Comparison of ENCODE assay signal across 25 cellular contexts in genomic region chr6:43801489-43802181, GRCh38. TPM values are rescaled to one million over a fixed set of nuclear protein-coding genes. Genes with fewer than 3 reads are reported as not detected.
DNase-seq lines count a peak whose midpoint lies in the region; ATAC-seq and TF ChIP-seq lines count a peak whose summit lies in the region.
"Had no signal": no experiment of that assay in that cellular context is flagged by ENCODE, and none has a peak within 500 bp of the region (broad histone marks: within the 10 kb centered on the region; RNA-seq: fewer than 3 reads in every experiment).

No MANE protein-coding gene starts in this region.

- H3K9ac ChIP-seq in BLaER1 treated with 17β-estradiol and CSF1 and Interleukin-3, amounts not matched to agents 10 nM and 100 nM: no peak overlapping the region; a peak in 1 of 22 replicates

- H3K36me3 ChIP-seq in BLaER1 treated with 17β-estradiol and CSF1 and Interleukin-3, amounts not matched to agents 10 nM and 100 nM: no peaks in the 10 kb centered on the region
- H3K36me3 ChIP-seq in gastroesophageal sphincter: no peaks in the 10 kb centered on the region

- H3K4me2 ChIP-seq in BLaER1 treated with 17β-estradiol and CSF1 and Interleukin-3, amounts not matched to agents 10 nM and 100 nM: peak overlapping the region in 8 of 11 experiments; percentile 3 to 95 (median 90); a peak in 12 of 22 replicates
- H3K4me2 ChIP-seq: PC-9 had no signal

- H4K20me1 ChIP-seq in BLaER1 treated with 17β-estradiol and CSF1 and Interleukin-3, amounts not matched to agents 10 nM and 100 nM: no peaks in the 10 kb centered on the region

- H3K27me3 ChIP-seq in BLaER1 treated with 17β-estradiol and CSF1 and Interleukin-3, amounts not matched to agents 10 nM and 100 nM: no peaks in the 10 kb centered on the region
- H3K27me3 ChIP-seq in gastroesophageal sphincter: no peaks in the 10 kb centered on the region

- H3K9me3 ChIP-seq in BLaER1 treated with 17β-estradiol and CSF1 and Interleukin-3, amounts not matched to agents 10 nM and 100 nM (replicated peaks in 1 of 11): no peaks in the 10 kb centered on the region
- H3K9me3 ChIP-seq in gastroesophageal sphincter: no peaks in the 10 kb centered on the region

- 76 to 79% methylated on average over 6 to 12 of the region's 16 CpGs for WGBS in gastroesophageal sphincter (ENCODE audit: low coverage in 1 of 2), 2 donors

- TF ChIP-seq POLR2A in gastroesophageal sphincter (IDR thresholded peaks at IDR 0.05): no peak

- ATAC-seq in gastroesophageal sphincter (peak; percentile 31), omental fat pad (ENCODE audit: low FRiP score) (peak; percentile 71), GM18520 (IDR thresholded peaks at IDR 0.05; ENCODE audit: unreplicated experiment) (no peak)
- ATAC-seq: natural killer cell had no signal

- no peak for TF ChIP-seq EP300 in gastroesophageal sphincter (IDR thresholded peaks at IDR 0.05)

- no peak for TF ChIP-seq CTCF in gastroesophageal sphincter (IDR thresholded peaks at IDR 0.05)
- no peak for TF ChIP-seq CTCF in omental fat pad (IDR thresholded peaks at IDR 0.05)

- peaks cover 4% of the 10 kb centered on the region for H3K4me1 Mint-ChIP-seq in activated naive CD8-positive, alpha-beta T cell treated with anti-CD3 and anti-CD28 coated beads for 36 hours

- H3K36me3 Mint-ChIP-seq in activated naive CD8-positive, alpha-beta T cell treated with anti-CD3 and anti-CD28 coated beads for 36 hours: no peaks in the 10 kb centered on the region
- H3K36me3 Mint-ChIP-seq: natural killer cell, WTC11 had no signal

- peak overlapping the region in 7 of 11 experiments; percentile 24 to 91 (median 84); a peak in 11 of 22 replicates for H3K27ac ChIP-seq in BLaER1 treated with 17β-estradiol and CSF1 and Interleukin-3, amounts not matched to agents 10 nM and 100 nM
- H3K27ac ChIP-seq in gastroesophageal sphincter: no peak overlapping the region
- H3K27ac ChIP-seq: epithelial cell of prostate, PC-9, skin epidermis had no signal

- DNase-seq in NOMO-1 treated with DMSO at 0.1 percent for 48 hours (lab: John Stamatoyannopoulos, UW; ENCODE audit: unreplicated experiment) (peak; percentile 71), omental fat pad (ENCODE audit: low spot score) (no peak), NCI-H82 treated with DMSO at 0.1 percent for 48 hours (lab: John Stamatoyannopoulos, UW; ENCODE audit: unreplicated experiment) (no peak)
- no peak for DNase-seq in activated naive CD8-positive, alpha-beta T cell treated with anti-CD3 and anti-CD28 coated beads for 36 hours
- no peak for DNase-seq in central memory CD4-positive, alpha-beta T cell
- DNase-seq: activated CD4-positive, alpha-beta memory T cell treated with anti-CD3 and anti-CD28 coated beads, Interleukin-2, amount 10 ng/mL, durations not matched to agents 7 days and 5 days; activated naive CD4-positive, alpha-beta T cell; foreskin melanocyte; kidney; mesendoderm; natural killer cell; NCI-H1436; NCI-H2171 treated with DMSO at 0.1 percent for 48 hours; NCI-H526 treated with DMSO at 0.1 percent for 48 hours; PC-9; stimulated activated CD4-positive, alpha-beta T cell treated with anti-CD3 and anti-CD28 coated beads, Interleukin-4, amount 100 ng/mL, for 1 hour had no signal

- no peaks in the 10 kb centered on the region for H3K9me3 Mint-ChIP-seq in activated naive CD8-positive, alpha-beta T cell treated with anti-CD3 and anti-CD28 coated beads for 36 hours
- H3K9me3 Mint-ChIP-seq: activated CD4-positive, alpha-beta memory T cell treated with anti-CD3 and anti-CD28 coated beads, Interleukin-2, amount 10 ng/mL, durations not matched to agents 7 days and 5 days; natural killer cell; stimulated activated naive CD8-positive, alpha-beta T cell treated with anti-CD3 and anti-CD28 coated beads, Interleukin-15, Interleukin-2, amounts not matched to agents 100 ng/mL and 50 ng/mL, for 24 hours; WTC11 had no signal

- H3K4me3 ChIP-seq in BLaER1 treated with 17β-estradiol and CSF1 and Interleukin-3, amounts not matched to agents 10 nM and 100 nM: no peak overlapping the region
- no peak overlapping the region for H3K4me3 ChIP-seq in gastroesophageal sphincter
- H3K4me3 ChIP-seq: PC-9, skin epidermis had no signal

- H3K4me3 Mint-ChIP-seq in activated naive CD8-positive, alpha-beta T cell treated with anti-CD3 and anti-CD28 coated beads for 36 hours: no peak overlapping the region
- H3K4me3 Mint-ChIP-seq: activated CD4-positive, alpha-beta memory T cell treated with anti-CD3 and anti-CD28 coated beads, Interleukin-2, amount 10 ng/mL, durations not matched to agents 7 days and 5 days; B cell; natural killer cell; stimulated activated naive CD8-positive, alpha-beta T cell treated with anti-CD3 and anti-CD28 coated beads, Interleukin-15, Interleukin-2, amounts not matched to agents 100 ng/mL and 50 ng/mL, for 24 hours; WTC11 had no signal

- H3K27ac Mint-ChIP-seq in activated naive CD8-positive, alpha-beta T cell treated with anti-CD3 and anti-CD28 coated beads for 36 hours: no peak overlapping the region
- H3K27ac Mint-ChIP-seq: activated CD4-positive, alpha-beta memory T cell treated with anti-CD3 and anti-CD28 coated beads, Interleukin-2, amount 10 ng/mL, durations not matched to agents 7 days and 5 days; B cell; natural killer cell; stimulated activated naive CD8-positive, alpha-beta T cell treated with anti-CD3 and anti-CD28 coated beads, Interleukin-15, Interleukin-2, amounts not matched to agents 100 ng/mL and 50 ng/mL, for 24 hours; WTC11 had no signal

- no peaks in the 10 kb centered on the region for H3K27me3 Mint-ChIP-seq in activated naive CD8-positive, alpha-beta T cell treated with anti-CD3 and anti-CD28 coated beads for 36 hours
- H3K27me3 Mint-ChIP-seq: activated CD4-positive, alpha-beta memory T cell treated with anti-CD3 and anti-CD28 coated beads, Interleukin-2, amount 10 ng/mL, durations not matched to agents 7 days and 5 days; B cell; progenitor cell of endocrine pancreas; stimulated activated naive CD8-positive, alpha-beta T cell treated with anti-CD3 and anti-CD28 coated beads, Interleukin-15, Interleukin-2, amounts not matched to agents 100 ng/mL and 50 ng/mL, for 24 hours had no signal

- peaks cover 29 to 90% (median 69%) of the 10 kb centered on the region in 10 experiments for H3K4me1 ChIP-seq in BLaER1 treated with 17β-estradiol and CSF1 and Interleukin-3, amounts not matched to agents 10 nM and 100 nM
- no peaks in the 10 kb centered on the region for H3K4me1 ChIP-seq in gastroesophageal sphincter

RNA-seq across cellular contexts. Expression of gene VEGFA, which starts 31.6 kb away (rescaled TPM):
- 10 to 100 TPM; 32.2 to 66.2 (median 40.1) TPM for total RNA-seq in gastroesophageal sphincter
- 100 to 1,000 TPM; 157 to 656 (median 510) TPM for total RNA-seq in omental fat pad
- total RNA-seq in activated naive CD8-positive, alpha-beta T cell treated with anti-CD3 and anti-CD28 coated beads for 36 hours: 10 to 100 TPM; 51.9 to 54.7 TPM

Comparison
In these comparisons a context has a peak if more than half of its experiments do, and no peak if none do; other contexts are left out.
1. H3K27ac ChIP-seq: peak in BLaER1 treated with 17β-estradiol and CSF1 and Interleukin-3, amounts not matched to agents 10 nM and 100 nM (7 of 11); none in gastroesophageal sphincter (0 of 4).